Comparison of ENCODE assay signal across 8 cellular contexts in the genomic region with DNA sequence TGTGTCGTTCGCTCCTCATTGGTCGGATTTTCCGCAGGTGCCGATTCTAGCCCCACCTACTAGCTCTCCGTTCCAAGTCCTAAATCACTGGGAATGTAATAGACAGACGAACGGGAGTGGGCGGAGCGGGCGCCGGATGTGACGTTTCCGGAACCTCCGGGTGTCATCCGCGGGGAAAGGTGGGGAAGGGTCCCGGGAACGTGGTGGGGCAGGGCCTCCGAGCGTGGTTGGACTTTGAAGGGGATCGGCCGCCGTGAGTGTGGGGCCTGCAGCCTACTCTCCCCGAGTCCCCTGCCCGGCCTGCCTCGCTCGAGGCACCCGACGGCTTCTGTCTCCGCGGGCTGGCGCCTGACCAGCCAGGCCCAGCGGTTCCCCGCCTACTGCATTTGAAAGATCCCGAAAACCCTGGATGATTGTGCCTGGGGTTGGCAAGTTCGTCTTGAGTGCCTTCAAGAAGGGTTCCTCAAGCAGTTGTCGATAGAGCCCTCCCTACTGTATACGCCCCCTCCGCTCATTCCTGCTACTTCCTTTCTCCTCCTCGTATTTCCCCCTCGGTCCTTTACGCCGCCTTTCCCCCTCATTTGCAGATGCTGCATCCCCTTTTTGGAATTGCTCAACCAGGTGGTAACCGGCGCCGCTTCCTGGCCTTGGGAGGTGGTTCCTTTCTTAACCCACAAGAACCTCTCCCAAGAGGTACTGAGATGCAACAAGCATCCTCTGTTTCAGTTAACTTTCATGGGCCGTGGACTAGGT. TPM values are rescaled to one million over a fixed set of nuclear protein-coding genes. Genes with fewer than 3 reads are reported as not detected.
DNase-seq lines count a peak whose midpoint lies in the region; ATAC-seq and TF ChIP-seq lines count a peak whose summit lies in the region.

A gene (plus strand): TSS at position 144 of the 753 bp plus-strand sequence. CDS start 1,896 bp downstream, outside the sequence.

- DNase-seq in NCI-H1694 treated with DMSO at 0.1 percent for 48 hours (lab: John Stamatoyannopoulos, UW) (peak; percentile 97), T-helper 17 cell (peak; percentile 77 to 86 (median 82)), amygdala (lab: John Stamatoyannopoulos, UW) (peak; percentile 18 to 98 (median 93)), left cardiac atrium (peak; percentile 97), posterior vena cava (ENCODE audit: low spot score) (peak; percentile 99), upper lobe of right lung (peak; percentile 98)

- intact Hi-C loops in left cardiac atrium (cut with DNase I) (no loop called here), posterior vena cava (cut with DNase I) (no loop called here), upper lobe of right lung (cut with DNase I) (no loop called here)

- peaks cover 24% of the 10 kb centered on the region for H3K36me3 ChIP-seq in upper lobe of right lung

- no peaks in the 10 kb centered on the region for H3K27me3 Mint-ChIP-seq in T-helper 17 cell

- ATAC-seq in HG02885 (IDR thresholded peaks at IDR 0.05; ENCODE audit: poor library complexity, unreplicated experiment) (peak; percentile 90), T-helper 17 cell (peak; percentile 94), left cardiac atrium (peak; percentile 97 to 99), upper lobe of right lung (peak; percentile 99)

- H3K9me3 ChIP-seq in T-helper 17 cell (ENCODE audit: control insufficient read depth, low read length, poor library complexity, severe bottlenecking): no peaks in the 10 kb centered on the region
- no peaks in the 10 kb centered on the region for H3K9me3 ChIP-seq in upper lobe of right lung

- H3K27ac ChIP-seq in upper lobe of right lung: peak within 1 kb of the TSS; percentile 95

- no peaks in the 10 kb centered on the region for H3K27me3 ChIP-seq in upper lobe of right lung

- peak within 1 kb of the TSS; percentile 98 for H3K27ac Mint-ChIP-seq in T-helper 17 cell

- TF ChIP-seq CTCF in upper lobe of right lung (IDR thresholded peaks at IDR 0.05): no peak

- peak within 1 kb of the TSS; percentile 99 for H3K4me3 Mint-ChIP-seq in T-helper 17 cell

- peaks cover 39% of the 10 kb centered on the region for H3K4me1 Mint-ChIP-seq in T-helper 17 cell

- peak; percentile 68 for TF ChIP-seq POLR2A in GM15510 (IDR thresholded peaks at IDR 0.05; ENCODE audit: borderline replicate concordance, extremely low read depth, insufficient read length)

- peak within 1 kb of the TSS; percentile 73 for H3K4me3 ChIP-seq in upper lobe of right lung

- H3K4me1 ChIP-seq in upper lobe of right lung: peaks cover 17% of the 10 kb centered on the region

- H3K36me3 Mint-ChIP-seq in T-helper 17 cell (ENCODE audit: low read depth): peaks cover 6% of the 10 kb centered on the region

RNA-seq across cellular contexts. Expression of the gene that starts here (rescaled TPM):
- total RNA-seq in T-helper 17 cell (10 to 100 TPM; 22.1 to 25.3 TPM), left cardiac atrium (10 to 100 TPM; 31.1 to 33.5 TPM), posterior vena cava (10 to 100 TPM; 32.4 to 38.7 TPM), upper lobe of right lung (29.9 TPM)

Comparison
In these comparisons a context has a peak if more than half of its experiments do, and no peak if none do; other contexts are left out.
1. Peak in every context shown above with its lines: DNase-seq, ATAC-seq, H3K4me3 ChIP-seq and H3K27ac ChIP-seq.